11 cellular contexts compared by ENCODE assay signal in the genomic region with DNA sequence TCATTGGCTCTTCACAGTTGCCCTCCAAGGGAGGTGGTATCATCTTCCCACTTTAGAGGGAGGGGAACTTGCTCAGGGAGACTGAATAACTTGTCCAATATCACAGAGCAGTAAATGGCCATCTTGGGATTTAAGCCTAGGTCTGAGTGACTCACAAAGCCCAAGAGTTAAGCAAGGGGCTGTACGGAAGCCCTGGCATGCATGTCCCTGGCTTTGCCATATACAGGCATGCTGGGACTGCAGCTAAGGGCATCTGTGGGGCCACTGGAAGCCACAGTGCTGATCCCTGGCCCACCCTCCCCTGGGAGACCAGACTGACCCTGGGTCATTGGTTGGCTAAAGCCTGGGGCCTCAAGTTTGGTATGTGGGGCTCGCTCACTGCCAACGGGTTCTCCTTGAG. TPM values are rescaled to one million over a fixed set of nuclear protein-coding genes. Genes with fewer than 3 reads are reported as not detected.
DNase-seq lines count a peak whose midpoint lies in the region; ATAC-seq and TF ChIP-seq lines count a peak whose summit lies in the region.
"Had no signal": no experiment of that assay in that cellular context is flagged by ENCODE, and none has a peak within 500 bp of the region (broad histone marks: within the 10 kb centered on the region; RNA-seq: fewer than 3 reads in every experiment).

No MANE protein-coding gene starts in this region.

- H3K27me3 ChIP-seq in DND-41 (ENCODE audit: insufficient read depth, low read length, poor library complexity) (no peaks in the 10 kb centered on the region), esophagus muscularis mucosa (no peaks in the 10 kb centered on the region), sigmoid colon (no peaks in the 10 kb centered on the region)

- ATAC-seq in DND-41 (ENCODE audit: insufficient read depth, low read depth) (no peak), T-cell (replicated peaks in 1 of 4) (no peak)

- peaks cover 80 to 85% (median 82%) of the 10 kb centered on the region in 3 donors for H3K4me1 Mint-ChIP-seq in T-cell

- no peaks in the 10 kb centered on the region for H3K27me3 Mint-ChIP-seq in T-cell

- H3K9ac ChIP-seq in DND-41 (ENCODE audit: low read depth, low read length), result no peak overlapping the region

- 75% methylated on average over 3 of the region's 3 CpGs for WGBS in esophagus muscularis mucosa
- WGBS in sigmoid colon, 2 donors, result 90 to 95% methylated on average over 3 of the region's 3 CpGs

- H3K36me3 Mint-ChIP-seq in T-cell, result peaks cover 22% of the 10 kb centered on the region

- H3K9me3 ChIP-seq in DND-41 (ENCODE audit: insufficient read depth, low read length, severe bottlenecking) (no peaks in the 10 kb centered on the region), esophagus muscularis mucosa (no peaks in the 10 kb centered on the region), sigmoid colon (no peaks in the 10 kb centered on the region)

- no peak for TF ChIP-seq CTCF in DND-41 (IDR thresholded peaks at IDR 0.05; ENCODE audit: borderline replicate concordance, extremely low read depth, low read length, poor library complexity, severe bottlenecking)
- TF ChIP-seq CTCF in esophagus muscularis mucosa (IDR thresholded peaks at IDR 0.05), result no peak
- no peak for TF ChIP-seq CTCF in sigmoid colon (IDR thresholded peaks at IDR 0.05)
- no peak for TF ChIP-seq CTCF in GM10248 (IDR thresholded peaks at IDR 0.05; ENCODE audit: control extremely low read depth, extremely low read depth, low read depth, missing control alignments)

- H3K36me3 ChIP-seq in DND-41 (ENCODE audit: insufficient read depth, low read length) (no peaks in the 10 kb centered on the region), esophagus muscularis mucosa (no peaks in the 10 kb centered on the region), sigmoid colon (no peaks in the 10 kb centered on the region)

- H3K27ac Mint-ChIP-seq in T-cell, result peak overlapping the region; percentile 97 to 98

- H3K4me3 ChIP-seq in DND-41 (ENCODE audit: low read depth in 1 of 2, low read length in 2 of 2), result no peak overlapping the region
- H3K4me3 ChIP-seq in esophagus muscularis mucosa, result peak overlapping the region; percentile 76 to 95 (median 85)
- H3K4me3 ChIP-seq in sigmoid colon, result peak overlapping the region in 2 of 4 donors; percentile 67 to 87

- TF ChIP-seq EP300 in esophagus muscularis mucosa (IDR thresholded peaks at IDR 0.05) (no peak), sigmoid colon (IDR thresholded peaks at IDR 0.05) (no peak)

- H3K4me3 Mint-ChIP-seq in T-cell, result peak overlapping the region; percentile 90 to 97 (median 93)

- intact Hi-C loops in esophagus muscularis mucosa (cut with DNase I) (loop anchor here (5.0 kb wide), 2 partner anchors 58 to 148 kb away; no protein-coding TSS in a partner anchor), sigmoid colon (cut with DNase I) (loop anchor here (5.0 to 10.0 kb wide), 2 partner anchors 43 to 175 kb away; no protein-coding TSS in a partner anchor)

- POLR2A ChIA-PET in T-cell (lab: Charles Lee) (interaction anchor here in 1 of 2 donors (0.5 kb wide), 1 partner anchor 50 kb away, joined by 5 read pairs; no protein-coding TSS in a partner anchor), GM10248 (lab: Yijun Ruan, JAX) (no interaction called here)

- H4K20me1 ChIP-seq in DND-41 (ENCODE audit: insufficient read depth, low read length), result no peaks in the 10 kb centered on the region

- H3K4me2 ChIP-seq in DND-41 (ENCODE audit: insufficient read depth, low read length), result peak overlapping the region; percentile 65

- no peak for DNase-seq in DND-41
- DNase-seq in T-cell, result no peak
- no peak for DNase-seq in esophagus muscularis mucosa (ENCODE audit: extremely low spot score)
- DNase-seq in sigmoid colon, result no peak
- DNase-seq in HuH-7.5 (ENCODE audit: low spot score), result no peak
- DNase-seq in germinal center (ENCODE audit: low spot score), result no peak
- DNase-seq in GM10248 (ENCODE audit: extremely low spot score), result no peak
- DNase-seq in foreskin melanocyte, result no peak
- DNase-seq: NCI-H1436 treated with DMSO at 0.1 percent for 48 hours had no signal

- H3K27ac ChIP-seq in DND-41 (ENCODE audit: low read length) (peak overlapping the region; percentile 74), esophagus muscularis mucosa (replicated peaks in 1 of 4) (peak overlapping the region; percentile 94 to 98 (median 96)), sigmoid colon (peak overlapping the region; percentile 89 to 98 (median 92))
- H3K27ac ChIP-seq: VCaP had no signal

- peaks cover 62% of the 10 kb centered on the region for H3K4me1 ChIP-seq in DND-41 (ENCODE audit: insufficient read depth, low read length)
- peaks cover 89 to 98% (median 97%) of the 10 kb centered on the region in 4 donors for H3K4me1 ChIP-seq in esophagus muscularis mucosa
- peaks cover 0 to 93% (median 82%) of the 10 kb centered on the region in 4 donors for H3K4me1 ChIP-seq in sigmoid colon

- CTCF ChIA-PET in T-cell (lab: Charles Lee), result interaction anchor here in 1 of 2 donors (0.8 to 2.0 kb wide), 3 partner anchors 22 to 75 kb away, joined by 3 to 9 read pairs (median 6); no protein-coding TSS in a partner anchor
- CTCF ChIA-PET in GM10248 (lab: Yijun Ruan, JAX), result interaction anchor here (1.6 kb wide), 1 partner anchor 22 kb away, joined by 4 read pairs; no protein-coding TSS in a partner anchor

- H3K9me3 Mint-ChIP-seq in T-cell, result no peaks in the 10 kb centered on the region

- no peak overlapping the region for H2AFZ ChIP-seq in DND-41 (ENCODE audit: low read depth, low read length)

- H3K79me2 ChIP-seq in DND-41 (ENCODE audit: insufficient read depth, low read length), result peaks cover 7% of the 10 kb centered on the region; the same call in 1 of the 2 replicates

- TF ChIP-seq POLR2A in esophagus muscularis mucosa (IDR thresholded peaks at IDR 0.05; ENCODE audit: low read depth) (no peak), sigmoid colon (IDR thresholded peaks at IDR 0.05) (no peak)

RNA-seq across cellular contexts. Expression of a gene that starts 3.1 kb away (rescaled TPM):
- total RNA-seq in T-cell (100 to 1,000 TPM in 2 of 5 donors, 10 to 100 TPM in 3; 81.4 to 134 (median 98.3) TPM), esophagus muscularis mucosa (100 to 1,000 TPM in 2 of 4 donors, 10 to 100 TPM in 2; 37.8 to 118 (median 90.3) TPM), sigmoid colon (10 to 100 TPM; 24.6 to 46.7 (median 40.3) TPM)
- polyA plus RNA-seq in sigmoid colon, result 10 to 100 TPM; 12.0 to 73.1 (median 30.7) TPM

RNA-seq across cellular contexts. Expression of a gene that starts 50.7 kb away (rescaled TPM):
- total RNA-seq in T-cell (under 1 TPM; 0.15 to 0.45 (median 0.16) TPM), esophagus muscularis mucosa (under 1 TPM in 3 of 4 donors, not detected in 1; 0.06 to 0.17 (median 0.11) TPM), sigmoid colon (under 1 TPM in 1 of 4 donors, not detected in 3; 0.55 TPM)
- polyA plus RNA-seq in sigmoid colon, result under 1 TPM in 1 of 3 donors, not detected in 2; 0.25 TPM
- total RNA-seq: glomerular endothelial cell had no signal

Comparison
In these comparisons a context has a peak if more than half of its experiments do, and no peak if none do; other contexts are left out.
1. H3K4me3 ChIP-seq: peak in esophagus muscularis mucosa (4 of 4); none in DND-41 (0 of 2).
2. Peak in every context shown above with its lines, with median percentiles within 50 percentile points of each other: H3K27ac ChIP-seq.